Comparison of ENCODE assay signal across 10 cellular contexts in genomic region chr7:112421666-112422486, GRCh38. TPM values are rescaled to one million over a fixed set of nuclear protein-coding genes. Genes with fewer than 3 reads are reported as not detected.
DNase-seq lines count a peak whose midpoint lies in the region; ATAC-seq and TF ChIP-seq lines count a peak whose summit lies in the region.
"Had no signal": no experiment of that assay in that cellular context is flagged by ENCODE, and none has a peak within 500 bp of the region (broad histone marks: within the 10 kb centered on the region; RNA-seq: fewer than 3 reads in every experiment).

No MANE protein-coding gene starts in this region.

- H3K27ac Mint-ChIP-seq in GM23338: peak overlapping the region; percentile 92
- H3K27ac Mint-ChIP-seq in Calu3 (ENCODE audit: unreplicated experiment): no peak overlapping the region

- H3K4me1 ChIP-seq in BLaER1 treated with 17β-estradiol and CSF1 and Interleukin-3, amounts not matched to agents 10 nM and 100 nM: peaks cover 27 to 60% (median 48%) of the 10 kb centered on the region in 10 experiments
- peaks cover 38% of the 10 kb centered on the region for H3K4me1 ChIP-seq in GM23338 (ENCODE audit: insufficient read depth)

- H4K20me1 ChIP-seq in BLaER1 treated with 17β-estradiol and CSF1 and Interleukin-3, amounts not matched to agents 10 nM and 100 nM: no peaks in the 10 kb centered on the region
- no peaks in the 10 kb centered on the region for H4K20me1 ChIP-seq in GM23338 (replicated peaks; ENCODE audit: insufficient read depth)

- TF ChIP-seq CTCF in GM23338 (conservative IDR thresholded peaks at IDR 0.05; ENCODE audit: low read depth in 2 of 2) (no peak), Calu3 (IDR thresholded peaks at IDR 0.05; ENCODE audit: unreplicated experiment) (no peak)

- peaks cover 55% of the 10 kb centered on the region for H3K4me1 Mint-ChIP-seq in GM23338
- H3K4me1 Mint-ChIP-seq in Calu3 (ENCODE audit: low read depth, unreplicated experiment): peaks cover 25% of the 10 kb centered on the region

- ATAC-seq in GM23338 (peak; percentile 61), HG02678 (IDR thresholded peaks at IDR 0.05; ENCODE audit: unreplicated experiment) (no peak), GM21515 (IDR thresholded peaks at IDR 0.05; ENCODE audit: unreplicated experiment) (no peak)

- peak overlapping the region in 5 of 10 experiments; percentile 8 to 48 (median 34); a peak in 6 of 20 replicates for H3K4me3 ChIP-seq in BLaER1 treated with 17β-estradiol and CSF1 and Interleukin-3, amounts not matched to agents 10 nM and 100 nM
- no peak overlapping the region for H3K4me3 ChIP-seq in GM23338
- H3K4me3 ChIP-seq: cardiac muscle cell had no signal

- no peaks in the 10 kb centered on the region for H3K36me3 ChIP-seq in BLaER1 treated with 17β-estradiol and CSF1 and Interleukin-3, amounts not matched to agents 10 nM and 100 nM
- no peaks in the 10 kb centered on the region for H3K36me3 ChIP-seq in GM23338 (ENCODE audit: insufficient read depth)
- H3K36me3 ChIP-seq: cardiac muscle cell had no signal

- peaks cover 10 to 21% (median 15%) of the 10 kb centered on the region in 11 experiments; a peak in 19 of 22 replicates for H3K9me3 ChIP-seq in BLaER1 treated with 17β-estradiol and CSF1 and Interleukin-3, amounts not matched to agents 10 nM and 100 nM (replicated peaks in 1 of 11)

- CTCF ChIA-PET in Calu3 (lab: Charles Lee): no interaction called here

- intact Hi-C loops in Calu3 (cut with micrococcal nuclease; ENCODE audit: unreplicated experiment): loop anchor here (2.0 kb wide), 1 partner anchor 27 kb away; no protein-coding TSS in a partner anchor

- no peaks in the 10 kb centered on the region for H3K27me3 ChIP-seq in BLaER1 treated with 17β-estradiol and CSF1 and Interleukin-3, amounts not matched to agents 10 nM and 100 nM
- H3K27me3 ChIP-seq in GM23338 (ENCODE audit: insufficient read depth): no peaks in the 10 kb centered on the region
- H3K27me3 ChIP-seq: cardiac muscle cell had no signal

- H3K9me3 Mint-ChIP-seq in GM23338 (peaks cover 12% of the 10 kb centered on the region), Calu3 (ENCODE audit: low read depth, unreplicated experiment) (no peaks in the 10 kb centered on the region)

- no TSS peak for BruUV-seq in Calu3 (replicated peaks; lab: Mats Ljungman, UMichigan)

- H3K4me2 ChIP-seq in BLaER1 treated with 17β-estradiol and CSF1 and Interleukin-3, amounts not matched to agents 10 nM and 100 nM: peak overlapping the region; percentile 71 to 91 (median 83)
- peak overlapping the region; percentile 45 for H3K4me2 ChIP-seq in GM23338

- H3K79me2 ChIP-seq in GM23338 (replicated peaks; ENCODE audit: insufficient read depth): no peaks in the 10 kb centered on the region

- peak overlapping the region in 9 of 11 experiments; percentile 50 to 85 (median 73); a peak in 18 of 22 replicates for H3K9ac ChIP-seq in BLaER1 treated with 17β-estradiol and CSF1 and Interleukin-3, amounts not matched to agents 10 nM and 100 nM

- H3K27ac ChIP-seq in BLaER1 treated with 17β-estradiol and CSF1 and Interleukin-3, amounts not matched to agents 10 nM and 100 nM: peak overlapping the region in 10 of 11 experiments; percentile 52 to 97 (median 88); a peak in 19 of 22 replicates
- peak overlapping the region; percentile 84 for H3K27ac ChIP-seq in GM23338 (ENCODE audit: low read depth)
- H3K27ac ChIP-seq: cardiac muscle cell had no signal

- peak; percentile 67 for DNase-seq in GM23338 (ENCODE audit: low spot score)
- peak; percentile 30 for DNase-seq in SIG-M5 (lab: John Stamatoyannopoulos, UW)
- peak; percentile 10 for DNase-seq in left kidney (ENCODE audit: low read depth, low spot score)
- no peak for DNase-seq in Calu3
- no peak for DNase-seq in NCI-H1092 (lab: John Stamatoyannopoulos, UW)
- DNase-seq: NCI-H2029 had no signal

- peaks cover 6% of the 10 kb centered on the region for H3K9me2 ChIP-seq in GM23338 (ENCODE audit: insufficient read depth)

- H3F3A ChIP-seq in GM23338 (replicated peaks; ENCODE audit: low read depth): no peaks in the 10 kb centered on the region; the same call in 1 of the 2 replicates

- peak overlapping the region; percentile 7; the same call in 1 of the 2 replicates for H2AFZ ChIP-seq in GM23338

- H3K4me3 Mint-ChIP-seq in GM23338: peak overlapping the region; percentile 6; the same call in 1 of the 3 replicates
- no peak overlapping the region for H3K4me3 Mint-ChIP-seq in Calu3 (ENCODE audit: low read depth, unreplicated experiment)

- H3K27me3 Mint-ChIP-seq in GM23338 (ENCODE audit: insufficient read depth, low read depth, poor library complexity) (no peaks in the 10 kb centered on the region), Calu3 (ENCODE audit: unreplicated experiment) (no peaks in the 10 kb centered on the region)

- H3K36me3 Mint-ChIP-seq in GM23338 (ENCODE audit: low read depth) (peaks cover 6% of the 10 kb centered on the region), Calu3 (ENCODE audit: insufficient read depth, unreplicated experiment) (no peaks in the 10 kb centered on the region)

TF ChIP-seq in GM23338, 12 proteins besides CTCF, POLR2A, EP300 and RAD21 (continues in another document):
- TF ChIP-seq EZH2phosphoT487 (IDR thresholded peaks at IDR 0.05; ENCODE audit: unreplicated experiment) (no peak), JUNB (IDR thresholded peaks at IDR 0.05; ENCODE audit: unreplicated experiment) (no peak), ETS1 (IDR thresholded peaks at IDR 0.05) (no peak), ZNF114 (CRISPR knock-in tag; IDR thresholded peaks at IDR 0.05) (no peak), EZH2 (IDR thresholded peaks at IDR 0.05; ENCODE audit: low read depth, unreplicated experiment) (no peak), STAT1 (IDR thresholded peaks at IDR 0.05; ENCODE audit: unreplicated experiment) (no peak), CREB1 (CRISPR knock-in tag; IDR thresholded peaks at IDR 0.05; ENCODE audit: low read depth) (no peak), REST (IDR thresholded peaks at IDR 0.05; ENCODE audit: unreplicated experiment) (no peak), ZNF331 (CRISPR knock-in tag; IDR thresholded peaks at IDR 0.05; ENCODE audit: low read depth) (no peak)

RNA-seq across cellular contexts. Expression of gene IFRD1, which starts 28.4 kb away (rescaled TPM):
- total RNA-seq in GM23338 (2014; rRNA removed; shearing (Covaris generic)): 73.6 TPM in 2 replicates
- 59.6 and 69.6 TPM in 2 replicates for polyA plus RNA-seq in GM23338 (2016; fragmentation: Nextera tagmentation; extraction: Ambion mirVana)
- total RNA-seq in Calu3 (2022): 38.8 and 44.6 TPM in 2 replicates

RNA-seq across cellular contexts. Expression of gene LSMEM1, which starts 58.9 kb away (rescaled TPM):
- 0.21 and 0.27 TPM in 2 replicates for total RNA-seq in GM23338 (2014; rRNA removed; shearing (Covaris generic))
- 0.52 and 0.71 TPM in 2 replicates for polyA plus RNA-seq in GM23338 (2016; fragmentation: Nextera tagmentation; extraction: Ambion mirVana)
- 3.0 and 4.3 TPM in 2 replicates for total RNA-seq in Calu3 (2022)

Comparison
In these comparisons a context has a peak if more than half of its experiments do, and no peak if none do; other contexts are left out.
1. DNase-seq: peak in GM23338 (single experiment), SIG-M5 (single experiment) and left kidney (single experiment); none in Calu3 (single experiment) and NCI-H1092 (single experiment).